ENCODE assay signal across 25 cellular contexts in the genomic region with DNA sequence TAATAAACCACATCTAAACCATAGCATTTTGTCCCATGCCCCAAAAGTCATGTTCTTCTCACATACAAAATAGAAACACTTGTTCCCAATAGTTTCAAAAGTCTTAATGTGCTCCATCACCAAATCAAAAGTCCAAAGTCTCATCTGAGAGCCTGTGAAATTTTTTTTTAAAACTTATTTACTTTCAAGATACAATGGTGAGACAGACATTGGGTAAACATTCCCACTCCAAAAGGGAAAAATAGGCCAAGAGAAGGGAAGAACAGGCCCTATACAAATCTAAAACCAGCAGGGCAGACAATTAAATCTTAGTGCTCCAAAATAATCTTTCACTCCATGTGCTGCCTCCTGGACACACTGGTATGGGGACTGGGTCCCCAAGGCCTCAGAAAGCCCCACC.
"Had no signal": no experiment of that assay in that cellular context is flagged by ENCODE, and none has a peak within 500 bp of the region (broad histone marks: within the 10 kb centered on the region; RNA-seq: fewer than 3 reads in every experiment).

No MANE protein-coding gene starts in this region.

- H3K27me3 Mint-ChIP-seq: natural killer cell treated with Interleukin-12 subunit alpha and Interleukin-12 subunit beta and Interleukin-15 and Interleukin-18, amount 100 ng/mL, for 72 hours; stimulated activated naive B cell treated with anti-CD40 and anti-IgM and Interleukin-4, amounts not matched to agents 10 μg/mL and 1 μg/mL and 100 μg/mL, for 72 hours; stimulated activated naive CD8-positive, alpha-beta T cell treated with anti-CD3 and anti-CD28 coated beads, Interleukin-15, amount 100 ng/mL, for 72 hours had no signal

- H3K27ac ChIP-seq: gastrocnemius medialis, heart right ventricle, neural progenitor cell, parathyroid adenoma, psoas muscle, spleen, testis, tibial nerve, upper lobe of right lung, vagina had no signal

- H3K36me3 ChIP-seq: gastrocnemius medialis, heart right ventricle, neural progenitor cell, tibial nerve, upper lobe of right lung, vagina had no signal

- H3K9me3 ChIP-seq: gastrocnemius medialis, psoas muscle, testis, upper lobe of right lung, vagina had no signal

- H3K4me3 ChIP-seq: gastrocnemius medialis, heart right ventricle, neural progenitor cell, psoas muscle, spleen, testis, tibial nerve, upper lobe of right lung, vagina had no signal

- H3K36me3 Mint-ChIP-seq: neural progenitor cell had no signal

- H3K4me1 Mint-ChIP-seq: stimulated activated naive CD8-positive, alpha-beta T cell treated with anti-CD3 and anti-CD28 coated beads, Interleukin-15, amount 100 ng/mL, for 72 hours had no signal

- H3K4me3 Mint-ChIP-seq: mesothelial cell of epicardium; natural killer cell treated with Interleukin-12 subunit alpha and Interleukin-12 subunit beta and Interleukin-15 and Interleukin-18, amount 100 ng/mL, for 72 hours; neural progenitor cell; stimulated activated naive B cell treated with anti-CD40 and anti-IgM and Interleukin-4, amounts not matched to agents 10 μg/mL and 1 μg/mL and 100 μg/mL, for 72 hours; stimulated activated naive CD8-positive, alpha-beta T cell treated with anti-CD3 and anti-CD28 coated beads, Interleukin-15, amount 100 ng/mL, for 72 hours had no signal

- H3K4me1 ChIP-seq: gastrocnemius medialis, heart right ventricle, neural progenitor cell, parathyroid adenoma, psoas muscle, tibial nerve, upper lobe of right lung, vagina had no signal

- H3K27ac Mint-ChIP-seq: mesothelial cell of epicardium; natural killer cell treated with Interleukin-12 subunit alpha and Interleukin-12 subunit beta and Interleukin-15 and Interleukin-18, amount 100 ng/mL, for 72 hours; neural progenitor cell; stimulated activated naive B cell treated with anti-CD40 and anti-IgM and Interleukin-4, amounts not matched to agents 10 μg/mL and 1 μg/mL and 100 μg/mL, for 72 hours; stimulated activated naive CD8-positive, alpha-beta T cell treated with anti-CD3 and anti-CD28 coated beads, Interleukin-15, amount 100 ng/mL, for 72 hours had no signal

- H3K27me3 ChIP-seq: gastrocnemius medialis, heart right ventricle, neural progenitor cell, spleen, testis, tibial nerve, upper lobe of right lung, vagina had no signal

- ATAC-seq: esophagus mucosa; gastrocnemius medialis; heart right ventricle; left lobe of liver; natural killer cell treated with Interleukin-12 subunit alpha and Interleukin-12 subunit beta and Interleukin-15 and Interleukin-18, amount 100 ng/mL, for 72 hours; psoas muscle; sciatic nerve; stimulated activated naive B cell treated with anti-CD40 and anti-IgM and Interleukin-4, amounts not matched to agents 10 μg/mL and 1 μg/mL and 100 μg/mL, for 72 hours; stimulated activated naive CD8-positive, alpha-beta T cell treated with anti-CD3 and anti-CD28 coated beads, Interleukin-15, amount 100 ng/mL, for 72 hours; upper lobe of right lung had no signal

- DNase-seq: cortex of kidney; effector memory CD4-positive, alpha-beta T cell; gastrocnemius medialis; heart right ventricle; islet precursor cell; nucleus accumbens; psoas muscle; retina; spleen; stimulated activated CD4-positive, alpha-beta T cell treated with anti-CD3 and anti-CD28 coated beads, Interleukin-15, amount 100 ng/mL, for 24 hours; stimulated activated CD4-positive, alpha-beta T cell treated with anti-CD3 and anti-CD28 coated beads, Interleukin-1b, Interleukin-23, amount 100 ng/mL, for 48 hours; stimulated activated CD4-positive, alpha-beta T cell treated with anti-CD3 and anti-CD28 coated beads, Interleukin-4, amount 100 ng/mL, for 4 hours; stimulated activated naive B cell treated with anti-CD40 and anti-IgM and Interleukin-4, amounts not matched to agents 10 μg/mL and 1 μg/mL and 100 μg/mL, for 72 hours; stimulated activated naive CD8-positive, alpha-beta T cell treated with anti-CD3 and anti-CD28 coated beads, Interleukin-15, amount 100 ng/mL, for 72 hours; testis; upper lobe of right lung had no signal
